Comparison of ENCODE assay signal across 1 cellular context in the genomic region with DNA sequence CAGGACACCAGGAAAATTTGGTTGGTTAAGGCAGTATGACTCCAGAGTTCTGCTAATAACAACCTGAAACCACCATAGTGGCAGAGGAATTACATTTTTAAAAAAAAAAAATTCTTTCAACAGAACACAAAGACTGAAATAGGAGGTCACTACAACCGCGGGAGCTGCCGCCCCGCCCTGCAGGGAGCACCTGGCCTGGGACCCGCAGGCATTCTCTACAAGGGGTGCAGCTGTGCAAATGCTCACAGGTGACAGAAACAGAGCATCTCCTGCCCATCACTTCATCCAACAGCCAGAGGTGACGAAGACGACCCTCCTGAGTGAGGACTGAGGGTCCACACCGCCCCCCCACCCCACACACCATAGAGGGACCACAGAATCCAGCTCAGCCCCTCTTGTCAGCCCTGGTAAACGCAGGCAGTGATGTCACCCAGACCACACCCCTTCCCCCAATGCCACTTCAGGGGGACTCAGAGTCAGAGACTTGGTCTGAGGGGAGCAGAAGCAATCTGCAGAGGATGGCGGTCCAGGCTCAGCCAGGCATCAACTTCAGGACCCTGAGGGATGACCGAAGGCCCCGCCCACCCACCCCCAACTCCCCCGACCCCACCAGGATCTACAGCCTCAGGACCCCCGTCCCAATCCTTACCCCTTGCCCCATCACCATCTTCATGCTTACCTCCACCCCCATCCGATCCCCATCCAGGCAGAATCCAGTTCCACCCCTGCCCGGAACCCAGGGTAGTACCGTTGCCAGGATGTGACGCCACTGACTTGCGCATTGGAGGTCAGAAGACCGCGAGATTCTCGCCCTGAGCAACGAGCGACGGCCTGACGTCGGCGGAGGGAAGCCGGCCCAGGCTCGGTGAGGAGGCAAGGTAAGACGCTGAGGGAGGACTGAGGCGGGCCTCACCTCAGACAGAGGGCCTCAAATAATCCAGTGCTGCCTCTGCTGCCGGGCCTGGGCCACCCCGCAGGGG. TPM values are rescaled to one million over a fixed set of nuclear protein-coding genes. Genes with fewer than 3 reads are reported as not detected.
"Had no signal": no experiment of that assay in that cellular context is flagged by ENCODE, and none has a peak within 500 bp of the region (broad histone marks: within the 10 kb centered on the region; RNA-seq: fewer than 3 reads in every experiment).

A gene with protein sequence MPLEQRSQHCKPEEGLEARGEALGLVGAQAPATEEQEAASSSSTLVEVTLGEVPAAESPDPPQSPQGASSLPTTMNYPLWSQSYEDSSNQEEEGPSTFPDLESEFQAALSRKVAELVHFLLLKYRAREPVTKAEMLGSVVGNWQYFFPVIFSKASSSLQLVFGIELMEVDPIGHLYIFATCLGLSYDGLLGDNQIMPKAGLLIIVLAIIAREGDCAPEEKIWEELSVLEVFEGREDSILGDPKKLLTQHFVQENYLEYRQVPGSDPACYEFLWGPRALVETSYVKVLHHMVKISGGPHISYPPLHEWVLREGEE (plus strand): TSS at position 843 of the 980 bp plus-strand sequence. CDS start 2,039 bp downstream, outside the sequence.

RNA-seq across cellular contexts. Expression of the gene that starts here (rescaled TPM):
- total RNA-seq: MCF 10A had no signal
